In the genomic region with DNA sequence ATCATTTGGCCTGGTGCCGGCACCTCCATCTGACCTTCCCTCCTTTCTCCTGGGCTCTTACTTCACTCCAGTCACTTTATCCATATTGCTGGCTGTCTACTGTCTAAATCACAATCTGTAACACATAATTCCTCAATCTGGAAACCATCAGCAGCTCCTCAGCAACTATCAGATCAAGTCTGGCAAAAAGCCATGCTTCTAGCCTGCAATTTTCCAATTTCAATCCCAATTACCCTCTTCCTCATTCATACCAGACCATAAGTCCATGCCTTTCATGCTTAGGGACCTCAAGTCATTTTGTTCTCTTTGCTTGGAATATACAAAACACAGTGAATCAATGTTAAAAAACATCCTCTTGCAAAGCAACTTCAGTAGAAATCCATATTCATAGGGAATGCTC, we compare ENCODE assay signal across 17 cellular contexts.
A peak's percentile ranks its signal among the peaks of the same experiment; 100 is the strongest.
DNase-seq lines count a peak whose midpoint lies in the region; ATAC-seq, FAIRE-seq and TF ChIP-seq lines count a peak whose summit lies in the region.
"Had no signal": no experiment of that assay in that cellular context is flagged by ENCODE, and none has a peak within 500 bp of the region (broad histone marks: within the 10 kb centered on the region; RNA-seq: fewer than 3 reads in every experiment).

No MANE protein-coding gene starts in this region.

- ATAC-seq in SK-N-SH treated with all-trans-retinoic acid at 6 μM for 48 hours (peak; percentile 36), GM18870 (IDR thresholded peaks at IDR 0.05; ENCODE audit: unreplicated experiment) (no peak)
- ATAC-seq in stimulated activated naive CD8-positive, alpha-beta T cell treated with anti-CD3 and anti-CD28 coated beads, Interleukin-15, Interleukin-2, amounts not matched to agents 100 U/mL and 50 U/mL, for 24 hours, result no peak
- ATAC-seq: HepG2 had no signal

- H3K27me3 ChIP-seq in MG63, result no peaks in the 10 kb centered on the region

- no peaks in the 10 kb centered on the region for H3K9me3 ChIP-seq in MG63
- H3K9me3 ChIP-seq: Caco-2, HAP-1 had no signal

- DNase-seq in MG63 (peak; percentile 3), NCI-H2227 treated with DMSO at 0.1 percent for 48 hours (lab: John Stamatoyannopoulos, UW) (peak; percentile 22), urothelium cell line (ENCODE audit: low spot score) (no peak), NCI-H1105 (lab: John Stamatoyannopoulos, UW) (no peak)
- DNase-seq in stimulated activated naive CD8-positive, alpha-beta T cell treated with anti-CD3 and anti-CD28 coated beads, Interleukin-15, Interleukin-2, amounts not matched to agents 100 U/mL and 50 U/mL, for 24 hours, result no peak
- DNase-seq: ACHN; Caco-2; CD4-positive, alpha-beta T cell; GM23248 had no signal

- FAIRE-seq in urothelium cell line (lab: Jason Lieb, UNC), result peak; percentile 48
- FAIRE-seq: A204.1, D721Med, G401.6, GM12891, HepG2 had no signal

- H3K36me3 ChIP-seq in MG63, result no peaks in the 10 kb centered on the region
- H3K36me3 ChIP-seq: HAP-1 had no signal

- no peak overlapping the region for H3K4me3 ChIP-seq in MG63
- H3K4me3 ChIP-seq: GM23248, HAP-1 had no signal

TF ChIP-seq in SK-N-SH treated with all-trans-retinoic acid at 6 μM for 48 hours, 23 proteins besides CTCF, POLR2A, EP300 and RAD21:
- TF ChIP-seq PPARA (CRISPR knock-in tag; IDR thresholded peaks at IDR 0.05; ENCODE audit: borderline replicate concordance), result no peak
- TF ChIP-seq, protein P1, sequence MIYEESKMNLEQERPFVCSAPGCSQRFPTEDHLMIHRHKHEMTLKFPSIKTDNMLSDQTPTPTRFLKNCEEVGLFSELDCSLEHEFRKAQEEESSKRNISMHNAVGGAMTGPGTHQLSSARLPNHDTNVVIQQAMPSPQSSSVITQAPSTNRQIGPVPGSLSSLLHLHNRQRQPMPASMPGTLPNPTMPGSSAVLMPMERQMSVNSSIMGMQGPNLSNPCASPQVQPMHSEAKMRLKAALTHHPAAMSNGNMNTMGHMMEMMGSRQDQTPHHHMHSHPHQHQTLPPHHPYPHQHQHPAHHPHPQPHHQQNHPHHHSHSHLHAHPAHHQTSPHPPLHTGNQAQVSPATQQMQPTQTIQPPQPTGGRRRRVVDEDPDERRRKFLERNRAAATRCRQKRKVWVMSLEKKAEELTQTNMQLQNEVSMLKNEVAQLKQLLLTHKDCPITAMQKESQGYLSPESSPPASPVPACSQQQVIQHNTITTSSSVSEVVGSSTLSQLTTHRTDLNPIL (CRISPR knock-in tag; IDR thresholded peaks at IDR 0.05; ENCODE audit: low read depth), result no peak
- TF ChIP-seq, protein P2, sequence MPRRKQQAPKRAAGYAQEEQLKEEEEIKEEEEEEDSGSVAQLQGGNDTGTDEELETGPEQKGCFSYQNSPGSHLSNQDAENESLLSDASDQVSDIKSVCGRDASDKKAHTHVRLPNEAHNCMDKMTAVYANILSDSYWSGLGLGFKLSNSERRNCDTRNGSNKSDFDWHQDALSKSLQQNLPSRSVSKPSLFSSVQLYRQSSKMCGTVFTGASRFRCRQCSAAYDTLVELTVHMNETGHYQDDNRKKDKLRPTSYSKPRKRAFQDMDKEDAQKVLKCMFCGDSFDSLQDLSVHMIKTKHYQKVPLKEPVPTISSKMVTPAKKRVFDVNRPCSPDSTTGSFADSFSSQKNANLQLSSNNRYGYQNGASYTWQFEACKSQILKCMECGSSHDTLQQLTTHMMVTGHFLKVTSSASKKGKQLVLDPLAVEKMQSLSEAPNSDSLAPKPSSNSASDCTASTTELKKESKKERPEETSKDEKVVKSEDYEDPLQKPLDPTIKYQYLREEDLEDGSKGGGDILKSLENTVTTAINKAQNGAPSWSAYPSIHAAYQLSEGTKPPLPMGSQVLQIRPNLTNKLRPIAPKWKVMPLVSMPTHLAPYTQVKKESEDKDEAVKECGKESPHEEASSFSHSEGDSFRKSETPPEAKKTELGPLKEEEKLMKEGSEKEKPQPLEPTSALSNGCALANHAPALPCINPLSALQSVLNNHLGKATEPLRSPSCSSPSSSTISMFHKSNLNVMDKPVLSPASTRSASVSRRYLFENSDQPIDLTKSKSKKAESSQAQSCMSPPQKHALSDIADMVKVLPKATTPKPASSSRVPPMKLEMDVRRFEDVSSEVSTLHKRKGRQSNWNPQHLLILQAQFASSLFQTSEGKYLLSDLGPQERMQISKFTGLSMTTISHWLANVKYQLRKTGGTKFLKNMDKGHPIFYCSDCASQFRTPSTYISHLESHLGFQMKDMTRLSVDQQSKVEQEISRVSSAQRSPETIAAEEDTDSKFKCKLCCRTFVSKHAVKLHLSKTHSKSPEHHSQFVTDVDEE (CRISPR knock-in tag; IDR thresholded peaks at IDR 0.05), result peak; percentile 71
- TF ChIP-seq, protein P3, sequence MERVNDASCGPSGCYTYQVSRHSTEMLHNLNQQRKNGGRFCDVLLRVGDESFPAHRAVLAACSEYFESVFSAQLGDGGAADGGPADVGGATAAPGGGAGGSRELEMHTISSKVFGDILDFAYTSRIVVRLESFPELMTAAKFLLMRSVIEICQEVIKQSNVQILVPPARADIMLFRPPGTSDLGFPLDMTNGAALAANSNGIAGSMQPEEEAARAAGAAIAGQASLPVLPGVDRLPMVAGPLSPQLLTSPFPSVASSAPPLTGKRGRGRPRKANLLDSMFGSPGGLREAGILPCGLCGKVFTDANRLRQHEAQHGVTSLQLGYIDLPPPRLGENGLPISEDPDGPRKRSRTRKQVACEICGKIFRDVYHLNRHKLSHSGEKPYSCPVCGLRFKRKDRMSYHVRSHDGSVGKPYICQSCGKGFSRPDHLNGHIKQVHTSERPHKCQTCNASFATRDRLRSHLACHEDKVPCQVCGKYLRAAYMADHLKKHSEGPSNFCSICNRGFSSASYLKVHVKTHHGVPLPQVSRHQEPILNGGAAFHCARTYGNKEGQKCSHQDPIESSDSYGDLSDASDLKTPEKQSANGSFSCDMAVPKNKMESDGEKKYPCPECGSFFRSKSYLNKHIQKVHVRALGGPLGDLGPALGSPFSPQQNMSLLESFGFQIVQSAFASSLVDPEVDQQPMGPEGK (CRISPR knock-in tag; IDR thresholded peaks at IDR 0.05; ENCODE audit: borderline replicate concordance), result no peak
- no peak for TF ChIP-seq SNAI2 (CRISPR knock-in tag; IDR thresholded peaks at IDR 0.05)
- peak; percentile 74 for TF ChIP-seq ISL1 (CRISPR knock-in tag; IDR thresholded peaks at IDR 0.05)
- TF ChIP-seq ESRRG (CRISPR knock-in tag; IDR thresholded peaks at IDR 0.05), result no peak
- peak; percentile 86 for TF ChIP-seq TCF4 (CRISPR knock-in tag; IDR thresholded peaks at IDR 0.05; ENCODE audit: borderline replicate concordance)
- no peak for TF ChIP-seq ZNF565 (CRISPR knock-in tag; conservative IDR thresholded peaks at IDR 0.05; ENCODE audit: low read depth)
TF ChIP-seq in SK-N-SH treated with all-trans-retinoic acid at 6 μM for 48 hours: peak in this region for 3.

Comparison
In these comparisons a context has a peak if more than half of its experiments do, and no peak if none do; other contexts are left out.
1. DNase-seq: peak in MG63 (single experiment) and NCI-H2227 treated with DMSO at 0.1 percent for 48 hours (single experiment); none in urothelium cell line (single experiment), stimulated activated naive CD8-positive, alpha-beta T cell treated with anti-CD3 and anti-CD28 coated beads, Interleukin-15, Interleukin-2, amounts not matched to agents 100 U/mL and 50 U/mL, for 24 hours (single experiment) and NCI-H1105 (single experiment).